11 cellular contexts compared by ENCODE assay signal in the genomic region with DNA sequence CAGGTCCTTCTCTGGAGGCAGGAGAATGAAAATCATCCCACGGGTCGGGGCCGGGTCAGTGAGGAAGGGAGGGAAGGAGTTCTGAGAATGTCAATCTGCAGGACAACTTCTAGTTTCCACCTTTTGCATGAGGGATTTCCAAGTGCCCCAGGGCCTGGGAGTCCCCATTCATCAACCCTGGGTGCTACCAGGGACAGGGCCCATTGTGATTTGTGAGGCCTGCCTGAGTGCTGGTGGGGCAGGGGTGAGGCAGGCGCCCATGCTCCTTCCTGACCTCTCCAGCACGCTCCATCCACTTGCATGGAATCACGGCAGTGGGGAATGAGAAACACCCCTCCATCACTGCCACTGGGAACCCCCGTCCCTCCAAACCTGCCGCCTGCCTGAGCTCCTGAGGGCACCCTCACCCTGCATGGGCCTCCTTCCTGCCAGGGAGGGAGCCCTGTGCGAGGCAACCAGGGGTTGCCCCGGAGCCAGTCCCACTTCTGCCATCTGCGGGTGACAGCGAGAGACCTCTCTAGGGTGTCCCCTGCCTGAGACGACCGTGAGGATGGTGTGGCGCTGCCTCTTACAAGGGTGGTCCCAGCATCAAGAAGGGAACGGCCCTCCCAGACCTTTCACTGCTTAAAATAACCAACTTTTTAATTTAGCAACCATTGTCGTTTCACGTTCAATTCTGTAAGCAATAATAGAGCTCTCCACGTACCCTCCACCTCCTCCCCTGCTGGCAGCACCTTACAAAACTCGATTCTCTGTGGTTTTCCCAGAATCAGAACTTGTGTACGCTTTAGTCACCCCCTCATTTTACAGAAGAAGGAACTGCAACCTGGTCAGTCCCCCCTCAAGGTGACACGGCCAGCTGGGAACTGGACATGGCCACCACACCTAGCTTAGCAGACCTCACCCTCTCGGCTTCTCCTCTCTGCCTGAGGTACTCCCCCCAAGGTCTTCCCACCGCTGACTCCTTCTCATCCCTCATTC. TPM values are rescaled to one million over a fixed set of nuclear protein-coding genes. Genes with fewer than 3 reads are reported as not detected.
DNase-seq lines count a peak whose midpoint lies in the region; ATAC-seq, FAIRE-seq and TF ChIP-seq lines count a peak whose summit lies in the region.
"Had no signal": no experiment of that assay in that cellular context is flagged by ENCODE, and none has a peak within 500 bp of the region (broad histone marks: within the 10 kb centered on the region; RNA-seq: fewer than 3 reads in every experiment).

No MANE protein-coding gene starts in this region.

- peak in 2 of 3 experiments; percentile 0 to 19; a peak in 2 of 6 replicates for TF ChIP-seq CTCF in GM12878 (IDR thresholded peaks at IDR 0.05 in 2 of 3, conservative IDR thresholded peaks at IDR 0.05 in 1 of 3; ENCODE audit: control insufficient read depth in 2 of 3, extremely low read depth in 1 of 3, insufficient read depth in 1 of 3, low read depth in 3 of 3, low read length in 3 of 3)

- SMC1A ChIA-PET in GM12878 (lab: Charles Lee; ENCODE audit: uncharacterized antibody, unreplicated experiment), result interaction anchor here (0.7 to 2.6 kb wide), 5 partner anchors 10 to 67 kb away, joined by 3 to 9 read pairs (median 4); a partner anchor contains a TSS

- no peak overlapping the region for H3K4me3 Mint-ChIP-seq in activated CD4-positive, alpha-beta T cell treated with anti-CD3 and anti-CD28 coated beads for 36 hours
- peak overlapping the region; percentile 54 for H3K4me3 Mint-ChIP-seq in stimulated activated memory B cell treated with anti-CD40 and anti-IgM and Interleukin-4, amounts not matched to agents 10 μg/mL and 1 μg/mL and 100 μg/mL, for 72 hours

- peak; percentile 60 for DNase-seq in activated CD4-positive, alpha-beta T cell treated with anti-CD3 and anti-CD28 coated beads for 36 hours
- no peak for DNase-seq in activated CD4-positive, alpha-beta T cell treated with anti-CD3 and anti-CD28 coated beads, Interleukin-2, amount 50 U/mL, for 48 hours
- DNase-seq in GM12878 (ENCODE audit: low read depth, low spot score), result peak; percentile 40
- no peak for DNase-seq in HCEC 1CT
- DNase-seq in H4 (ENCODE audit: low spot score), result no peak
- DNase-seq: ACHN, right lobe of liver had no signal

- in situ Hi-C loops in GM12878 (cut with MboI), result loop anchor here (10.0 kb wide), 1 partner anchor 286 kb away; a partner anchor contains a TSS

- peak overlapping the region; percentile 39 for H3K9ac ChIP-seq in GM12878 (ENCODE audit: control insufficient read depth, insufficient read depth, low read length)

- H3K36me3 Mint-ChIP-seq in activated CD4-positive, alpha-beta T cell treated with anti-CD3 and anti-CD28 coated beads for 36 hours (ENCODE audit: low read depth), result no peaks in the 10 kb centered on the region
- H3K36me3 Mint-ChIP-seq in stimulated activated memory B cell treated with anti-CD40 and anti-IgM and Interleukin-4, amounts not matched to agents 10 μg/mL and 1 μg/mL and 100 μg/mL, for 72 hours, result peaks cover 4% of the 10 kb centered on the region

- peaks cover 62% of the 10 kb centered on the region for H3K4me1 ChIP-seq in GM12878 (ENCODE audit: control insufficient read depth, insufficient read depth, low read length)
- H3K4me1 ChIP-seq: right lobe of liver had no signal

- H3K36me3 ChIP-seq in KOPT-K1 (ENCODE audit: insufficient read depth, low read length) (peaks cover 12% of the 10 kb centered on the region; the same call in 1 of the 2 replicates), GM12878 (ENCODE audit: control insufficient read depth in 2 of 2, insufficient read depth in 2 of 2, low read length in 1 of 2) (no peaks in the 10 kb centered on the region)
- H3K36me3 ChIP-seq: right lobe of liver had no signal

- no peaks in the 10 kb centered on the region for H3K79me2 ChIP-seq in GM12878 (ENCODE audit: control insufficient read depth, insufficient read depth, low read length)

- no peaks in the 10 kb centered on the region for H3K27me3 Mint-ChIP-seq in activated CD4-positive, alpha-beta T cell treated with anti-CD3 and anti-CD28 coated beads for 36 hours
- peaks cover under 1% of the 10 kb centered on the region for H3K27me3 Mint-ChIP-seq in stimulated activated memory B cell treated with anti-CD40 and anti-IgM and Interleukin-4, amounts not matched to agents 10 μg/mL and 1 μg/mL and 100 μg/mL, for 72 hours

- no TSS peak for BruUV-seq in GM12878 (replicated peaks; lab: Mats Ljungman, UMichigan)

- no peak for TF ChIP-seq POLR2A in GM12878 (IDR thresholded peaks at IDR 0.05; ENCODE audit: low read depth, low read length)

- WGBS in GM12878 (ENCODE audit: insufficient coverage, insufficient replicate concordance, low lambda C conversion rate, missing lambda C conversion rate), result 18% methylated on average over 24 of the region's 24 CpGs

- peak overlapping the region; percentile 62 for H3K4me2 ChIP-seq in GM12878 (ENCODE audit: control insufficient read depth, insufficient read depth)

- CTCF ChIA-PET in activated CD4-positive, alpha-beta T cell treated with anti-CD3 and anti-CD28 coated beads for 36 hours (lab: Charles Lee), result interaction anchor here (0.6 to 1.1 kb wide), 6 partner anchors 25 to 731 kb away, joined by 3 to 4 read pairs (median 3); no protein-coding TSS in a partner anchor
- CTCF ChIA-PET in GM12878 (lab: Yijun Ruan, JAX), result interaction anchor here (0.5 to 2.9 kb wide), 17 partner anchors 11 to 292 kb away, joined by 3 to 18 read pairs (median 4); a partner anchor contains a TSS

- RAD21 ChIA-PET in GM12878 (lab: Charles Lee; ENCODE audit: unreplicated experiment), result interaction anchor here (0.6 to 3.3 kb wide), 9 partner anchors 16 to 406 kb away, joined by 3 to 25 read pairs (median 3); a partner anchor contains a TSS

- peak overlapping the region; percentile 47 for H2AFZ ChIP-seq in GM12878 (ENCODE audit: control insufficient read depth, low read depth, low read length)

- no peaks in the 10 kb centered on the region for H3K27me3 ChIP-seq in GM12878 (replicated peaks in 1 of 2; ENCODE audit: control insufficient read depth in 2 of 2, insufficient read depth in 2 of 2, low read length in 1 of 2)
- H3K27me3 ChIP-seq: right lobe of liver had no signal

- ATAC-seq in activated CD4-positive, alpha-beta T cell treated with anti-CD3 and anti-CD28 coated beads for 36 hours, result peak; percentile 90
- ATAC-seq in GM12878 (peak; percentile 65), SK-N-SH treated with all-trans-retinoic acid at 6 μM for 48 hours (no peak)
- peak; percentile 69 for ATAC-seq in stimulated activated memory B cell treated with anti-CD40 and anti-IgM and Interleukin-4, amounts not matched to agents 10 μg/mL and 1 μg/mL and 100 μg/mL, for 72 hours
- ATAC-seq: K562 had no signal

- no peaks in the 10 kb centered on the region for H3K9me3 Mint-ChIP-seq in activated CD4-positive, alpha-beta T cell treated with anti-CD3 and anti-CD28 coated beads for 36 hours (ENCODE audit: low read depth)
- no peaks in the 10 kb centered on the region for H3K9me3 Mint-ChIP-seq in stimulated activated memory B cell treated with anti-CD40 and anti-IgM and Interleukin-4, amounts not matched to agents 10 μg/mL and 1 μg/mL and 100 μg/mL, for 72 hours

- peak overlapping the region; percentile 19 for H3K27ac ChIP-seq in KOPT-K1 (ENCODE audit: low read depth, low read length, poor library complexity, severe bottlenecking)
- peak overlapping the region; percentile 80 for H3K27ac ChIP-seq in GM12878 (ENCODE audit: control insufficient read depth, insufficient read depth)
- H3K27ac ChIP-seq: right lobe of liver had no signal

- TF ChIP-seq EP300 in GM12878 (IDR thresholded peaks at IDR 0.05; ENCODE audit: borderline replicate concordance in 1 of 2, control insufficient read depth in 1 of 2, low read depth in 2 of 2, low read length in 2 of 2), result no peak

- FAIRE-seq in GM12878 (lab: Jason Lieb, UNC), result peak; percentile 65
- FAIRE-seq: K562 had no signal

- intact Hi-C loops in activated CD4-positive, alpha-beta T cell treated with anti-CD3 and anti-CD28 coated beads for 36 hours (cut with DNase I, micrococcal nuclease), result no loop called here
- intact Hi-C loops in GM12878 (cut with micrococcal nuclease; ENCODE audit: unreplicated experiment), result loop anchor here (1.0 to 10.0 kb wide), 4 partner anchors 26 to 286 kb away; a partner anchor contains a TSS

- H3K9me3 ChIP-seq in KOPT-K1 (ENCODE audit: insufficient read depth, low read length, poor library complexity, severe bottlenecking) (no peaks in the 10 kb centered on the region), GM12878 (replicated peaks; ENCODE audit: control insufficient read depth, insufficient read depth, low read length) (no peaks in the 10 kb centered on the region)
- H3K9me3 ChIP-seq: right lobe of liver had no signal

- peak overlapping the region; percentile 63 for H3K4me3 ChIP-seq in GM12878
- H3K4me3 ChIP-seq: K562, right lobe of liver had no signal

- no peaks in the 10 kb centered on the region for H4K20me1 ChIP-seq in GM12878 (ENCODE audit: control insufficient read depth, insufficient read depth)

- POLR2A ChIA-PET in activated CD4-positive, alpha-beta T cell treated with anti-CD3 and anti-CD28 coated beads for 36 hours (lab: Charles Lee), result interaction anchor here (1.5 kb wide), 1 partner anchor 17 kb away, joined by 3 read pairs; no protein-coding TSS in a partner anchor
- POLR2A ChIA-PET in GM12878 (lab: Charles Lee), result interaction anchor here (1.0 kb wide), 1 partner anchor 62 kb away, joined by 3 read pairs; no protein-coding TSS in a partner anchor

- no peak overlapping the region for H3K27ac Mint-ChIP-seq in activated CD4-positive, alpha-beta T cell treated with anti-CD3 and anti-CD28 coated beads for 36 hours
- peak overlapping the region; percentile 88 for H3K27ac Mint-ChIP-seq in stimulated activated memory B cell treated with anti-CD40 and anti-IgM and Interleukin-4, amounts not matched to agents 10 μg/mL and 1 μg/mL and 100 μg/mL, for 72 hours

- peaks cover 22% of the 10 kb centered on the region for H3K4me1 Mint-ChIP-seq in activated CD4-positive, alpha-beta T cell treated with anti-CD3 and anti-CD28 coated beads for 36 hours
- peaks cover 100% of the 10 kb centered on the region for H3K4me1 Mint-ChIP-seq in stimulated activated memory B cell treated with anti-CD40 and anti-IgM and Interleukin-4, amounts not matched to agents 10 μg/mL and 1 μg/mL and 100 μg/mL, for 72 hours

- no peak for TF ChIP-seq RAD21 in GM12878 (IDR thresholded peaks at IDR 0.05; ENCODE audit: insufficient read depth, low read depth, low read length)

RNA-seq across cellular contexts. Expression of a gene that starts 28.6 kb away (rescaled TPM):
- 1 to 10 TPM; 1.6 to 1.8 TPM for total RNA-seq in activated CD4-positive, alpha-beta T cell treated with anti-CD3 and anti-CD28 coated beads for 36 hours
- total RNA-seq in GM12878 (2013; cell fraction: nucleolus; rRNA removed), result 0.17 and 0.47 TPM in 2 replicates
- total RNA-seq in GM12878 (2014; rRNA removed), result not detected in 2 replicates
- total RNA-seq in GM12878 (2014; rRNA removed; fragmentation: Illumina TruSeq; extraction: Trizol), result 0.04 TPM in 1 of 2 replicates, not detected in the other
- 0.08 and 0.10 TPM in 2 replicates for total RNA-seq in GM12878 (2021)
- polyA plus RNA-seq in GM12878 (2011; ENCODE audit: low read depth), result 0.08 TPM
- polyA plus RNA-seq in GM12878 (2011; rRNA removed), result 0.03 and 0.07 TPM in 2 replicates
- polyA plus RNA-seq in GM12878 (2011; cell fraction: cytosol; rRNA removed), result 0.06 and 0.15 TPM in 2 replicates
- polyA plus RNA-seq in GM12878 (2011; cell fraction: nucleus; rRNA removed), result 0.10 and 0.12 TPM in 2 replicates
- 0.39 and 0.58 TPM in 2 replicates for polyA plus RNA-seq in GM12878 (2012)
- 0.03 and 0.04 TPM in 2 replicates for polyA plus RNA-seq in GM12878 (2014; fragmentation: Illumina TruSeq; extraction: Trizol)
- under 1 TPM in 1 of 2 experiments, not detected in 1; 0.02 TPM for polyA plus RNA-seq in GM12878 (2014; fragmentation: Nextera tagmentation; extraction: Ambion mirVana)
- 0.03 and 0.04 TPM in 2 replicates for polyA plus RNA-seq in GM12878 (2014; rRNA removed)
- polyA plus RNA-seq in GM12878 (2016; fragmentation: Nextera tagmentation; extraction: Ambion mirVana), result under 1 TPM in 1 of 2 experiments, not detected in 1; 0.04 TPM
- 0.15 and 0.26 TPM in 2 replicates for polyA minus RNA-seq in GM12878 (2011; rRNA and poly(A)+ RNA removed)
- 0.42 TPM in 1 of 2 replicates, not detected in the other for polyA minus RNA-seq in GM12878 (2011; cell fraction: cytosol; rRNA and poly(A)+ RNA removed)
- polyA minus RNA-seq in GM12878 (2011; cell fraction: nucleus; rRNA and poly(A)+ RNA removed), result not detected in 2 replicates
- total RNA-seq in H4 (2014; rRNA removed; shearing (Covaris generic)), result 10.0 and 14.4 TPM in 2 replicates
- polyA plus RNA-seq: K562 had no signal

Comparison
In these comparisons a context has a peak if more than half of its experiments do, and no peak if none do; other contexts are left out.
1. DNase-seq: peak in activated CD4-positive, alpha-beta T cell treated with anti-CD3 and anti-CD28 coated beads for 36 hours (single experiment) and GM12878 (single experiment); none in activated CD4-positive, alpha-beta T cell treated with anti-CD3 and anti-CD28 coated beads, Interleukin-2, amount 50 U/mL, for 48 hours (0 of 2), HCEC 1CT (single experiment) and H4 (single experiment).